In genomic region chr6:44715925-44716324, GRCh38 we compare ENCODE assay signal across 1 cellular context.
TF ChIP-seq lines count a peak whose summit lies in the region.

No MANE protein-coding gene starts in this region.

TF ChIP-seq in GM23338, 12 proteins besides CTCF, POLR2A, EP300 and RAD21 (continued from another document):
- TF ChIP-seq, protein P1, sequence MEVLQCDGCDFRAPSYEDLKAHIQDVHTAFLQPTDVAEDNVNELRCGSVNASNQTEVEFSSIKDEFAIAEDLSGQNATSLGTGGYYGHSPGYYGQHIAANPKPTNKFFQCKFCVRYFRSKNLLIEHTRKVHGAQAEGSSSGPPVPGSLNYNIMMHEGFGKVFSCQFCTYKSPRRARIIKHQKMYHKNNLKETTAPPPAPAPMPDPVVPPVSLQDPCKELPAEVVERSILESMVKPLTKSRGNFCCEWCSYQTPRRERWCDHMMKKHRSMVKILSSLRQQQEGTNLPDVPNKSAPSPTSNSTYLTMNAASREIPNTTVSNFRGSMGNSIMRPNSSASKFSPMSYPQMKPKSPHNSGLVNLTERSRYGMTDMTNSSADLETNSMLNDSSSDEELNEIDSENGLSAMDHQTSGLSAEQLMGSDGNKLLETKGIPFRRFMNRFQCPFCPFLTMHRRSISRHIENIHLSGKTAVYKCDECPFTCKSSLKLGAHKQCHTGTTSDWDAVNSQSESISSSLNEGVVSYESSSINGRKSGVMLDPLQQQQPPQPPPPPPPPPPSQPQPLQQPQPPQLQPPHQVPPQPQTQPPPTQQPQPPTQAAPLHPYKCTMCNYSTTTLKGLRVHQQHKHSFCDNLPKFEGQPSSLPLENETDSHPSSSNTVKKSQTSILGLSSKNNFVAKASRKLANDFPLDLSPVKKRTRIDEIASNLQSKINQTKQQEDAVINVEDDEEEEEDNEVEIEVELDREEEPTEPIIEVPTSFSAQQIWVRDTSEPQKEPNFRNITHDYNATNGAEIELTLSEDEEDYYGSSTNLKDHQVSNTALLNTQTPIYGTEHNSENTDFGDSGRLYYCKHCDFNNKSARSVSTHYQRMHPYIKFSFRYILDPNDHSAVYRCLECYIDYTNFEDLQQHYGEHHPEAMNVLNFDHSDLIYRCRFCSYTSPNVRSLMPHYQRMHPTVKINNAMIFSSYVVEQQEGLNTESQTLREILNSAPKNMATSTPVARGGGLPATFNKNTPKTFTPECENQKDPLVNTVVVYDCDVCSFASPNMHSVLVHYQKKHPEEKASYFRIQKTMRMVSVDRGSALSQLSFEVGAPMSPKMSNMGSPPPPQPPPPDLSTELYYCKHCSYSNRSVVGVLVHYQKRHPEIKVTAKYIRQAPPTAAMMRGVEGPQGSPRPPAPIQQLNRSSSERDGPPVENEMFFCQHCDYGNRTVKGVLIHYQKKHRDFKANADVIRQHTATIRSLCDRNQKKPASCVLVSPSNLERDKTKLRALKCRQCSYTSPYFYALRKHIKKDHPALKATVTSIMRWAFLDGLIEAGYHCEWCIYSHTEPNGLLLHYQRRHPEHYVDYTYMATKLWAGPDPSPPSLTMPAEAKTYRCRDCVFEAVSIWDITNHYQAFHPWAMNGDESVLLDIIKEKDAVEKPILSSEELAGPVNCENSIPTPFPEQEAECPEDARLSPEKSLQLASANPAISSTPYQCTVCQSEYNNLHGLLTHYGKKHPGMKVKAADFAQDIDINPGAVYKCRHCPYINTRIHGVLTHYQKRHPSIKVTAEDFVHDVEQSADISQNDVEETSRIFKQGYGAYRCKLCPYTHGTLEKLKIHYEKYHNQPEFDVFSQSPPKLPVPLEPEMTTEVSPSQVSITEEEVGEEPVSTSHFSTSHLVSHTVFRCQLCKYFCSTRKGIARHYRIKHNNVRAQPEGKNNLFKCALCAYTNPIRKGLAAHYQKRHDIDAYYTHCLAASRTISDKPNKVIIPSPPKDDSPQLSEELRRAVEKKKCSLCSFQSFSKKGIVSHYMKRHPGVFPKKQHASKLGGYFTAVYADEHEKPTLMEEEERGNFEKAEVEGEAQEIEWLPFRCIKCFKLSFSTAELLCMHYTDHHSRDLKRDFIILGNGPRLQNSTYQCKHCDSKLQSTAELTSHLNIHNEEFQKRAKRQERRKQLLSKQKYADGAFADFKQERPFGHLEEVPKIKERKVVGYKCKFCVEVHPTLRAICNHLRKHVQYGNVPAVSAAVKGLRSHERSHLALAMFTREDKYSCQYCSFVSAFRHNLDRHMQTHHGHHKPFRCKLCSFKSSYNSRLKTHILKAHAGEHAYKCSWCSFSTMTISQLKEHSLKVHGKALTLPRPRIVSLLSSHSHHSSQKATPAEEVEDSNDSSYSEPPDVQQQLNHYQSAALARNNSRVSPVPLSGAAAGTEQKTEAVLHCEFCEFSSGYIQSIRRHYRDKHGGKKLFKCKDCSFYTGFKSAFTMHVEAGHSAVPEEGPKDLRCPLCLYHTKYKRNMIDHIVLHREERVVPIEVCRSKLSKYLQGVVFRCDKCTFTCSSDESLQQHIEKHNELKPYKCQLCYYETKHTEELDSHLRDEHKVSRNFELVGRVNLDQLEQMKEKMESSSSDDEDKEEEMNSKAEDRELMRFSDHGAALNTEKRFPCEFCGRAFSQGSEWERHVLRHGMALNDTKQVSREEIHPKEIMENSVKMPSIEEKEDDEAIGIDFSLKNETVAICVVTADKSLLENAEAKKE (CRISPR knock-in tag; IDR thresholded peaks at IDR 0.05): no peak
- TF ChIP-seq ETS1 (IDR thresholded peaks at IDR 0.05): no peak
- no peak for TF ChIP-seq JUNB (IDR thresholded peaks at IDR 0.05; ENCODE audit: unreplicated experiment)
